15 cellular contexts compared by ENCODE assay signal in the genomic region with DNA sequence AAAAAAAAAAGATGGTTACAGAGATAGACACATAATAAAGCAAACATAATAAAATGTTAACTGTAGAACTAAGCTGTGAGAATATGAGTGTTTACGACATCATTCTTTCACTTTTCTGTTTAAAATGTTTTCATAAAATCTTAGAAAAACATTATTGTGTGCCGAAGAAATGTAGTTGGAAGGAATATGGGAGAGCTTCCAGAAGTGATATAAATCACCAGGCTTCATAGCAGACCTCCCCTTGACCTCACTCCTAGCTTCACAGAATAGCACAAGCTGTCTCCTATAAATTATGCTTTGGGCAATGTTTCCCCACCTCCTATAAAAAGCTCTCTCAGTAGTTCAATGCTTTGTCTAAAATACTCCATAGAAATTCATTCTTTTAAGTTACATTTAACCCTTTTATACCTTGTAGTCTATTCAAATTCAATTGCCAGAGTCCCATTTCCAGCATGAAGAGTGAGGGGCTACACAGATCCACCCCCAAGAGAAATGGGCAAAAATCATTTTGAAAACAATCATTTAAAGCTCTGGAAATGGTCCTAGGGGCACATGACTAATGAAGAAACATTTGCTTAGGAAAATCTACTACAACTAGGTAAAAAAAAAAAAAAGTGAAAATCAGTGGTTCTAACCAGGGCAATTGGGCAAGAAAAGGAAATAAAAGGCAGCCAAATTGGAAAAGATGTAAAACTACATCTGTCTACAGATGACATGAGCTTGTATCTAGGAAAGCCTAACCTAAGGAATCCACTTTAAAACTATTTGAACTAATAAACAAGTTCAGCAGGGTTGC. TPM values are rescaled to one million over a fixed set of nuclear protein-coding genes. Genes with fewer than 3 reads are reported as not detected.
DNase-seq lines count a peak whose midpoint lies in the region; ATAC-seq and TF ChIP-seq lines count a peak whose summit lies in the region.
"Had no signal": no experiment of that assay in that cellular context is flagged by ENCODE, and none has a peak within 500 bp of the region (broad histone marks: within the 10 kb centered on the region; RNA-seq: fewer than 3 reads in every experiment).

No MANE protein-coding gene starts in this region.

- no peaks in the 10 kb centered on the region for H3K27me3 ChIP-seq in ovary
- H3K27me3 ChIP-seq: neural progenitor cell had no signal

- H3K36me3 ChIP-seq in ovary: no peaks in the 10 kb centered on the region
- H3K36me3 ChIP-seq: neural progenitor cell had no signal

- H3K4me3 ChIP-seq in AG10803 (ENCODE audit: low read length): no peak overlapping the region
- no peak overlapping the region for H3K4me3 ChIP-seq in fibroblast of mammary gland (ENCODE audit: control insufficient read depth, low read depth, low read length)
- H3K4me3 ChIP-seq in ovary: peak overlapping the region; percentile 3
- H3K4me3 ChIP-seq: neural progenitor cell had no signal

- TF ChIP-seq POLR2A in ovary (IDR thresholded peaks at IDR 0.05): no peak

- H3K27ac ChIP-seq in ovary: peak overlapping the region in 1 of 2 donors; percentile 30
- H3K27ac ChIP-seq: neural progenitor cell had no signal

- peak; percentile 70 for DNase-seq in AG10803 (ENCODE audit: low read depth)
- DNase-seq in NCI-H226: peak; percentile 10
- peak; percentile 83 for DNase-seq in fibroblast of mammary gland (ENCODE audit: low read depth)
- DNase-seq in ovary: peak in 1 of 5 donors; percentile 13
- DNase-seq in superior temporal gyrus (ENCODE audit: extremely low spot score): no peak
- DNase-seq: activated CD8-positive, alpha-beta T cell treated with anti-CD3 and anti-CD28 coated beads, Interleukin-2, amount 10 ng/mL, durations not matched to agents 7 days and 5 days; AML-193; NCI-H187; NCI-H748 treated with DMSO at 0.1 percent for 48 hours; stimulated activated CD8-positive, alpha-beta memory T cell treated with anti-CD3 and anti-CD28 coated beads, Interleukin-4, amount 100 ng/mL, for 48 hours; T-helper 9 cell had no signal

- ATAC-seq in HG03280 (IDR thresholded peaks at IDR 0.05; ENCODE audit: unreplicated experiment): no peak
- no peak for ATAC-seq in HG02571 (IDR thresholded peaks at IDR 0.05; ENCODE audit: unreplicated experiment)
- no peak for ATAC-seq in HG03025 (IDR thresholded peaks at IDR 0.05; ENCODE audit: low FRiP score, unreplicated experiment)
- ATAC-seq: activated CD8-positive, alpha-beta T cell treated with anti-CD3 and anti-CD28 coated beads, Interleukin-2, amount 10 ng/mL, durations not matched to agents 7 days and 5 days had no signal

- TF ChIP-seq CTCF in AG10803 (conservative IDR thresholded peaks at IDR 0.05; ENCODE audit: low read length) (no peak), fibroblast of mammary gland (conservative IDR thresholded peaks at IDR 0.05; ENCODE audit: control insufficient read depth, insufficient read depth, low read depth, low read length) (no peak), ovary (IDR thresholded peaks at IDR 0.05) (no peak)

- TF ChIP-seq EP300 in ovary (IDR thresholded peaks at IDR 0.05): no peak

- intact Hi-C loops in ovary (cut with DNase I): no loop called here

- WGBS in ovary, 3 donors: 3 to 5% (median 4%) methylated on average over 2 of the region's 2 CpGs

- no peaks in the 10 kb centered on the region for H3K4me1 ChIP-seq in ovary (ENCODE audit: insufficient read depth)
- H3K4me1 ChIP-seq: neural progenitor cell had no signal

- peaks cover 0 to 4% of the 10 kb centered on the region in 2 donors for H3K9me3 ChIP-seq in ovary

RNA-seq across cellular contexts. Expression of a gene that starts 9.6 kb away (rescaled TPM):
- total RNA-seq in ovary: 1 to 10 TPM in 2 of 7 donors, under 1 TPM in 5; 0.12 to 8.7 (median 0.69) TPM
- under 1 TPM; 0.06 to 0.22 TPM for polyA plus RNA-seq in ovary
